Comparison of ENCODE assay signal across 28 cellular contexts in the genomic region with DNA sequence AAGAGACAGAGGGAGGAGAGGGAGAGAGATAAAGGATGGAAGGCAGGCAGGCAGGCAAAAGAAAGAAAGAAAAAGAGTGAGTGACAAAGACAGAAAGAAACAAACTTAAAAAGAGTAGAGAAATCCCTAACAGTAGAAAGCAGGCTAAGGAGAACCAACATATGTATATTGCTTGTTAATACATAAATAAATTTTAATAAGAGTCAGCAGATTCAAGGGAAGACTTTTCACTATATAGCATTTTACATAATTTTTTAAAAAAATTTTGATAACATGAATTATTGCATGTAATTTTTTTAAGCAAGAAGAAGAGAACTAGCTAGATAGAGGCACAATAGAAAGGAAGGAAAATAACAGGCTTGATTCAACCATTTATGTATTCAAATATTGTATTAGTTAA.
"Had no signal": no experiment of that assay in that cellular context is flagged by ENCODE, and none has a peak within 500 bp of the region (broad histone marks: within the 10 kb centered on the region; RNA-seq: fewer than 3 reads in every experiment).

No MANE protein-coding gene starts in this region.

- H3K9me3 Mint-ChIP-seq: nephron; stimulated activated naive B cell treated with anti-CD40 and anti-IgM and Interleukin-4, amounts not matched to agents 10 μg/mL and 1 μg/mL and 100 μg/mL, for 72 hours; stimulated activated naive CD8-positive, alpha-beta T cell treated with anti-CD3 and anti-CD28 coated beads, Interleukin-15, Interleukin-2, amounts not matched to agents 100 ng/mL and 50 ng/mL, for 24 hours had no signal

- H3K4me2 ChIP-seq: neural progenitor cell had no signal

- H3K4me3 ChIP-seq: neural progenitor cell, ovary, psoas muscle, stomach, thoracic aorta, thyroid gland, tibial nerve, upper lobe of left lung, uterus had no signal

- FAIRE-seq: small intestine had no signal

- H3K9me3 ChIP-seq: ovary, psoas muscle, stomach, thoracic aorta, thyroid gland, tibial nerve, upper lobe of left lung, uterus had no signal

- H2AFZ ChIP-seq: neural progenitor cell, parathyroid adenoma had no signal

- H3K36me3 Mint-ChIP-seq: naive thymus-derived CD4-positive, alpha-beta T cell; natural killer cell had no signal

- H3K4me1 Mint-ChIP-seq: naive thymus-derived CD4-positive, alpha-beta T cell; natural killer cell; nephron; neural progenitor cell; stimulated activated effector memory CD8-positive, alpha-beta T cell treated with anti-CD3 and anti-CD28 coated beads, Interleukin-12 subunit alpha, Interleukin-12 subunit beta, amount 100 ng/mL, for 72 hours had no signal

- H3K36me3 ChIP-seq: neural progenitor cell, ovary, stomach, thoracic aorta, thyroid gland, tibial nerve, upper lobe of left lung, uterus had no signal

- H3K4me3 Mint-ChIP-seq: naive thymus-derived CD4-positive, alpha-beta T cell; natural killer cell; nephron; neural progenitor cell; stimulated activated effector memory CD8-positive, alpha-beta T cell treated with anti-CD3 and anti-CD28 coated beads, Interleukin-12 subunit alpha, Interleukin-12 subunit beta, amount 100 ng/mL, for 72 hours; stimulated activated naive B cell treated with anti-CD40 and anti-IgM and Interleukin-4, amounts not matched to agents 10 μg/mL and 1 μg/mL and 100 μg/mL, for 72 hours; stimulated activated naive CD8-positive, alpha-beta T cell treated with anti-CD3 and anti-CD28 coated beads, Interleukin-15, Interleukin-2, amounts not matched to agents 100 ng/mL and 50 ng/mL, for 24 hours had no signal

- H3K27me3 ChIP-seq: neural progenitor cell, ovary, stomach, thyroid gland, tibial nerve, upper lobe of left lung, uterus had no signal

- H3K27ac Mint-ChIP-seq: naive thymus-derived CD4-positive, alpha-beta T cell; natural killer cell; nephron; neural progenitor cell; progenitor cell of endocrine pancreas; stimulated activated effector memory CD8-positive, alpha-beta T cell treated with anti-CD3 and anti-CD28 coated beads, Interleukin-12 subunit alpha, Interleukin-12 subunit beta, amount 100 ng/mL, for 72 hours; stimulated activated naive B cell treated with anti-CD40 and anti-IgM and Interleukin-4, amounts not matched to agents 10 μg/mL and 1 μg/mL and 100 μg/mL, for 72 hours; stimulated activated naive CD8-positive, alpha-beta T cell treated with anti-CD3 and anti-CD28 coated beads, Interleukin-15, Interleukin-2, amounts not matched to agents 100 ng/mL and 50 ng/mL, for 24 hours had no signal

- H3K27me3 Mint-ChIP-seq: naive thymus-derived CD4-positive, alpha-beta T cell; progenitor cell of endocrine pancreas; stimulated activated naive B cell treated with anti-CD40 and anti-IgM and Interleukin-4, amounts not matched to agents 10 μg/mL and 1 μg/mL and 100 μg/mL, for 72 hours; stimulated activated naive CD8-positive, alpha-beta T cell treated with anti-CD3 and anti-CD28 coated beads, Interleukin-15, Interleukin-2, amounts not matched to agents 100 ng/mL and 50 ng/mL, for 24 hours had no signal

- H3K79me2 ChIP-seq: parathyroid adenoma had no signal

- H3K27ac ChIP-seq: neural progenitor cell, ovary, parathyroid adenoma, psoas muscle, stomach, thoracic aorta, thyroid gland, tibial nerve, upper lobe of left lung, uterus had no signal

- H3K4me1 ChIP-seq: parathyroid adenoma, psoas muscle, stomach, thyroid gland, tibial nerve, upper lobe of left lung, uterus had no signal

- H3K9ac ChIP-seq: neural progenitor cell, parathyroid adenoma had no signal

- DNase-seq: naive thymus-derived CD4-positive, alpha-beta T cell; natural killer cell; occipital lobe; ovary; posterior cingulate gyrus; psoas muscle; right cardiac atrium; small intestine; stimulated activated CD4-positive, alpha-beta T cell treated with anti-CD3 and anti-CD28 coated beads, Interleukin-15, amount 100 ng/mL, for 24 hours; stimulated activated CD4-positive, alpha-beta T cell treated with anti-CD3 and anti-CD28 coated beads, Interleukin-2, amount 100 ng/mL, for 24 hours; stimulated activated CD4-positive, alpha-beta T cell treated with anti-CD3 and anti-CD28 coated beads, Interleukin-2, amount 100 ng/mL, for 48 hours; stimulated activated CD4-positive, alpha-beta T cell treated with anti-CD3 and anti-CD28 coated beads, Interleukin-4, amount 100 ng/mL, for 24 hours; stimulated activated naive B cell treated with anti-CD40 and anti-IgM and Interleukin-4, amounts not matched to agents 10 μg/mL and 1 μg/mL and 100 μg/mL, for 72 hours; stimulated activated naive CD4-positive, alpha-beta T cell treated with Interleukin-2 at 50 U/mL for 16 hours; stomach; thyroid gland; trophoblast cell; upper lobe of left lung; uterus had no signal

- ATAC-seq: naive thymus-derived CD4-positive, alpha-beta T cell; natural killer cell; psoas muscle; right cardiac atrium; sciatic nerve; stimulated activated effector memory CD8-positive, alpha-beta T cell treated with anti-CD3 and anti-CD28 coated beads, Interleukin-12 subunit alpha, Interleukin-12 subunit beta, amount 100 ng/mL, for 72 hours; stimulated activated naive B cell treated with anti-CD40 and anti-IgM and Interleukin-4, amounts not matched to agents 10 μg/mL and 1 μg/mL and 100 μg/mL, for 72 hours had no signal
